ENCODE assay signal across 19 cellular contexts in the genomic region with DNA sequence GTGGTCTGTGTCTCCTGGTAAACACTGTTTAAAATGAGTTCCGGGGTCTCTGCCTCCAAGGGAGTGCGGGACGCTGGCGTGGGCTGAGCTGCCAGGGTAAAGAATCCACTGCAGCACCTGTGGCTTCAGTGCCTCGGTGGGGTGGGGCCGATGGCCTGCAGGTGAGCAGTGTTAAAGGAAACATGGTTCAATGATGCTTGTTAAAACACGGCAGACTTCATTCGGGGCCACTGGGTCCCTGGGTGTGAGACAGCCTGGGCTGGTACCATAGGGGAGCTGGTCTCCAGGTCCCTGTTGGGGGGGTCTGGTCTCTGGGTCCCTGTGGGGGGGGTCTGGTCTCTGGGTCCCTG. TPM values are rescaled to one million over a fixed set of nuclear protein-coding genes. Genes with fewer than 3 reads are reported as not detected.
A peak's percentile ranks its signal among the peaks of the same experiment; 100 is the strongest.
DNase-seq lines count a peak whose midpoint lies in the region; ATAC-seq and TF ChIP-seq lines count a peak whose summit lies in the region.
"Had no signal": no experiment of that assay in that cellular context is flagged by ENCODE, and none has a peak within 500 bp of the region (broad histone marks: within the 10 kb centered on the region; RNA-seq: fewer than 3 reads in every experiment).

No MANE protein-coding gene starts in this region.

- no peak overlapping the region for H2AFZ ChIP-seq in osteoblast (ENCODE audit: low read length)

- BruUV-seq in Panc1 (replicated peaks; lab: Mats Ljungman, UMichigan): no TSS peak

- CTCF ChIA-PET in Panc1 (lab: Charles Lee): no interaction called here

- POLR2A ChIA-PET in Panc1 (lab: Charles Lee): interaction anchor here (0.5 kb wide), 1 partner anchor 17 kb away, joined by 3 read pairs; no protein-coding TSS in a partner anchor

- H4K20me1 ChIP-seq in osteoblast (ENCODE audit: insufficient read depth, low read length): no peaks in the 10 kb centered on the region

- no peaks in the 10 kb centered on the region for H3K36me3 ChIP-seq in Panc1 (ENCODE audit: control insufficient read depth, insufficient read depth, low read length)
- no peaks in the 10 kb centered on the region for H3K36me3 ChIP-seq in osteoblast (ENCODE audit: insufficient read depth, low read length)

- no peak for TF ChIP-seq CTCF in Panc1 (IDR thresholded peaks at IDR 0.05)
- no peak for TF ChIP-seq CTCF in osteoblast (IDR thresholded peaks at IDR 0.05; ENCODE audit: extremely low read depth, low read depth, low read length)

- H3K27me3 ChIP-seq in Panc1 (ENCODE audit: control insufficient read depth, insufficient read depth, low read length) (no peaks in the 10 kb centered on the region), osteoblast (ENCODE audit: insufficient read depth, low read length) (no peaks in the 10 kb centered on the region)

- H3K9me3 ChIP-seq in Panc1 (ENCODE audit: control insufficient read depth, insufficient read depth, low read depth, low read length): no peaks in the 10 kb centered on the region
- H3K9me3 ChIP-seq in osteoblast (ENCODE audit: low read depth, low read length): no peaks in the 10 kb centered on the region
- H3K9me3 ChIP-seq: A549 had no signal

- H3K79me2 ChIP-seq in osteoblast (ENCODE audit: insufficient read depth, low read length): no peaks in the 10 kb centered on the region

- DNase-seq in activated CD8-positive, alpha-beta memory T cell treated with anti-CD3 and anti-CD28 coated beads, Interleukin-2, amount 50 U/mL, for 48 hours: peak; percentile 49
- no peak for DNase-seq in activated CD8-positive, alpha-beta memory T cell treated with anti-CD3 and anti-CD28 coated beads for 24 hours
- DNase-seq in Panc1 (ENCODE audit: low read depth, low spot score) (no peak), iPS-NIHi7 (ENCODE audit: extremely low spot score) (peak; percentile 14), osteoblast (ENCODE audit: insufficient read length, low spot score, missing footprints) (peak; percentile 45), hippocampal formation (lab: John Stamatoyannopoulos, UW) (no peak), C1 segment of cervical spinal cord (lab: John Stamatoyannopoulos, UW) (no peak)
- DNase-seq in stimulated activated naive CD8-positive, alpha-beta T cell treated with anti-CD3 and anti-CD28 coated beads, Interleukin-15, Interleukin-2, amounts not matched to agents 100 U/mL and 50 U/mL, for 24 hours: no peak
- DNase-seq: COR-L47, DMS153, NCI-H1105, NCI-H1694, NCI-H226, NCI-H524 treated with DMSO at 0.1 percent for 48 hours, SHP77 treated with DMSO at 0.1 percent for 48 hours had no signal

- peak; percentile 51 for ATAC-seq in Panc1
- ATAC-seq in stimulated activated naive CD8-positive, alpha-beta T cell treated with anti-CD3 and anti-CD28 coated beads, Interleukin-15, Interleukin-2, amounts not matched to agents 100 U/mL and 50 U/mL, for 24 hours: no peak

- no peaks in the 10 kb centered on the region; the same call in 1 of the 2 replicates for H3K4me1 ChIP-seq in Panc1 (ENCODE audit: control insufficient read depth, insufficient read depth, low read length)
- H3K4me1 ChIP-seq in osteoblast (ENCODE audit: insufficient read depth, low read length): no peaks in the 10 kb centered on the region
- H3K4me1 ChIP-seq: A549 had no signal

- in situ Hi-C loops in Panc1 (cut with HindIII; ENCODE audit: low pct_unique_long_range_greater_than_20kb, low sequenced_read_pairs): no loop called here

- no peak overlapping the region for H3K4me2 ChIP-seq in osteoblast (ENCODE audit: insufficient read depth, low read length)
- H3K4me2 ChIP-seq: A549 had no signal

- H3K27ac ChIP-seq in Panc1 (ENCODE audit: low read length): no peak overlapping the region
- no peak overlapping the region for H3K27ac ChIP-seq in osteoblast (ENCODE audit: low read depth, low read length)
- H3K27ac ChIP-seq: A549, HL-60 had no signal

- intact Hi-C loops in Panc1 (cut with micrococcal nuclease; ENCODE audit: unreplicated experiment): no loop called here

- no peak overlapping the region for H3K4me3 ChIP-seq in Panc1 (ENCODE audit: low read depth in 2 of 2, low read length in 2 of 2)
- H3K4me3 ChIP-seq in osteoblast (ENCODE audit: insufficient read depth, low read length): no peak overlapping the region
- H3K4me3 ChIP-seq: A549 had no signal

RNA-seq across cellular contexts. Expression of gene KNDC1, which starts 24.9 kb away (rescaled TPM):
- total RNA-seq in Panc1 (2021; ENCODE audit: unreplicated experiment) (2.6 TPM), osteoblast (under 0.01 TPM in 1 of 2 replicates, not detected in the other)
- polyA plus RNA-seq in Panc1 (2012; ENCODE audit: insufficient read length): 8.2 TPM

RNA-seq across cellular contexts. Expression of gene ADGRA1, which starts 47.4 kb away (rescaled TPM):
- 0.05 TPM for total RNA-seq in Panc1 (2021; ENCODE audit: unreplicated experiment)
- polyA plus RNA-seq in Panc1 (2012; ENCODE audit: insufficient read length): not detected
- total RNA-seq in osteoblast: not detected in 2 replicates
- total RNA-seq: LHCN-M2 had no signal
- polyA plus RNA-seq: A549, CD14-positive monocyte had no signal

Comparison
In these comparisons a context has a peak if more than half of its experiments do, and no peak if none do; other contexts are left out.
1. DNase-seq: peak in activated CD8-positive, alpha-beta memory T cell treated with anti-CD3 and anti-CD28 coated beads, Interleukin-2, amount 50 U/mL, for 48 hours (single experiment), iPS-NIHi7 (single experiment) and osteoblast (single experiment); none in activated CD8-positive, alpha-beta memory T cell treated with anti-CD3 and anti-CD28 coated beads for 24 hours (single experiment), Panc1 (single experiment), hippocampal formation (0 of 2), stimulated activated naive CD8-positive, alpha-beta T cell treated with anti-CD3 and anti-CD28 coated beads, Interleukin-15, Interleukin-2, amounts not matched to agents 100 U/mL and 50 U/mL, for 24 hours (single experiment) and C1 segment of cervical spinal cord (0 of 14).